8 cellular contexts compared by ENCODE assay signal in the genomic region with DNA sequence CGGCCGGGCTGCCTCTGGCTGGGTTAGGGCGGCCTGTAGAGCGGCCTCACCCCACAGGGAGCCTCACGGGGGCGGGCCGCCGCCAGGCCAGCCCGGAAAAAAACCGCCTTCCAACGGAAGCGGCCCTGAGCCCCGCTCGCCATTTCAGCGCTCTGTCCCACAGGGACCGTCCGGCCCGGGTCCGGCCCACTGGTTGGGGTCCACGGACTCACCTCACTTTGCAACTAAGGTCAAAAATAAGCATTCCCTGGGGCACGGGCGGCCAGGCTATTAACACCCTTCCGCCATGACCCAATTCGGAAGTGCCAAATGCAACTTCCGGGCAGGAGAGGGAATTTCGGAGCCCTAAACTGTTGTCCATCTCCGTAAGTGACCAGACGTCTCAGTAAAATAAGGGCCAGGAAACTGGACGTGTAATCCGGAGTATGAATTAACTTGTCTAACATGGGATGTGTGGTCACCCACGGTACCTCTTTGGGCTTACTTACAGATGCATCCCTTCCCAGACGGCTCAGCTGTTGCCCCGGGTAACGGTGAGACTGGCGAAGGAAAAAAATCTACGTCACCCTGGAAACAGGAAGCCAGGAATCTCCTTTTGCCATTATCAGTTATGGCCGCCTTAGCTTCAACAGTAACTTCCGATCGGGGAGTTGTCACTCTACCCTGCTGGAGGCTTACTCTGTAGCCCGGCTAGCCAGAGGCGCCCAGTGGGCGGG. TPM values are rescaled to one million over a fixed set of nuclear protein-coding genes. Genes with fewer than 3 reads are reported as not detected.
A peak's percentile ranks its signal among the peaks of the same experiment; 100 is the strongest.
DNase-seq lines count a peak whose midpoint lies in the region; ATAC-seq, FAIRE-seq and TF ChIP-seq lines count a peak whose summit lies in the region.

A gene with protein sequence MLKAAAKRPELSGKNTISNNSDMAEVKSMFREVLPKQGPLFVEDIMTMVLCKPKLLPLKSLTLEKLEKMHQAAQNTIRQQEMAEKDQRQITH (minus strand): TSS at position 548 of the 716 bp plus-strand sequence. CDS start 1,023 bp downstream, outside the sequence.

- 1% methylated on average over 23 to 36 of the region's 42 CpGs for WGBS in thyroid gland, 2 donors

- TF ChIP-seq POLR2A in endothelial cell of umbilical vein (IDR thresholded peaks at IDR 0.05; ENCODE audit: low read depth, low read length) (peak; percentile 91), thyroid gland (IDR thresholded peaks at IDR 0.05) (peak in 1 of 2 donors; percentile 76)

- H3K9me1 ChIP-seq in endothelial cell of umbilical vein (replicated peaks; ENCODE audit: control insufficient read depth, extremely low read depth, insufficient read depth, low read length), result no peaks in the 10 kb centered on the region

- intact Hi-C loops in CD4-positive, alpha-beta memory T cell (cut with micrococcal nuclease), result loop anchor here (1.0 to 5.0 kb wide), 8 partner anchors 26 to 911 kb away; partner anchors contain the start of genes ADD3 and SMNDC1
- intact Hi-C loops in activated CD8-positive, alpha-beta T cell treated with anti-CD3 and anti-CD28 coated beads for 36 hours (cut with micrococcal nuclease), result no loop called here
- intact Hi-C loops in endothelial cell of umbilical vein (cut with micrococcal nuclease), result loop anchor here (1.0 to 5.0 kb wide), 11 partner anchors 25 to 1470 kb away; partner anchors contain the start of genes ADRA2A and PDCD4
- intact Hi-C loops in thyroid gland (cut with DNase I), result no loop called here

- H3K4me2 ChIP-seq in endothelial cell of umbilical vein (ENCODE audit: insufficient read depth, low read length), result peak within 1 kb of the TSS; percentile 99

- H4K20me1 ChIP-seq in endothelial cell of umbilical vein (replicated peaks; ENCODE audit: control insufficient read depth, extremely low read depth, insufficient read depth, low read length), result peaks cover 6% of the 10 kb centered on the region

- peak within 1 kb of the TSS; percentile 99 for H3K27ac ChIP-seq in CD4-positive, alpha-beta memory T cell (ENCODE audit: low read depth, low read length)
- H3K27ac ChIP-seq in endothelial cell of umbilical vein (ENCODE audit: insufficient read depth, low read depth, low read length), result peak within 1 kb of the TSS; percentile 98
- peak within 1 kb of the TSS; percentile 98 to 99 (median 99) for H3K27ac ChIP-seq in thyroid gland

- POLR2A ChIA-PET in CD4-positive, alpha-beta memory T cell (lab: Charles Lee; ENCODE audit: partially characterized antibody), result interaction anchor here (0.6 to 3.4 kb wide), 35 partner anchors 9 to 1457 kb away, joined by 3 to 28 read pairs (median 5); partner anchors contain the start of genes PDCD4, SMC3 and SMNDC1
- POLR2A ChIA-PET in activated CD8-positive, alpha-beta T cell treated with anti-CD3 and anti-CD28 coated beads for 36 hours (lab: Charles Lee), result interaction anchor here (0.7 to 3.4 kb wide), 12 partner anchors 9 to 145 kb away, joined by 3 to 25 read pairs (median 4); no protein-coding TSS in a partner anchor
- POLR2A ChIA-PET in endothelial cell of umbilical vein (lab: Charles Lee), result interaction anchor here (0.6 to 2.0 kb wide), 15 partner anchors 8 to 1471 kb away, joined by 3 to 11 read pairs (median 5); partner anchors contain the start of genes ADD3 and PDCD4

- H3K27me3 ChIP-seq in CD4-positive, alpha-beta memory T cell (ENCODE audit: insufficient read depth, low read length), result no peaks in the 10 kb centered on the region
- no peaks in the 10 kb centered on the region for H3K27me3 ChIP-seq in endothelial cell of umbilical vein (ENCODE audit: control insufficient read depth in 2 of 2, insufficient read depth in 2 of 2, low read length in 2 of 2)
- no peaks in the 10 kb centered on the region for H3K27me3 ChIP-seq in thyroid gland

- H2AFZ ChIP-seq in endothelial cell of umbilical vein (ENCODE audit: low read depth, low read length), result peak within 1 kb of the TSS; percentile 96

- H3K79me2 ChIP-seq in endothelial cell of umbilical vein (ENCODE audit: control insufficient read depth, insufficient read depth, low read length), result peaks cover 25% of the 10 kb centered on the region

- no peak for TF ChIP-seq CTCF in activated CD8-positive, alpha-beta T cell treated with anti-CD3 and anti-CD28 coated beads for 36 hours (IDR thresholded peaks at IDR 0.05)
- TF ChIP-seq CTCF in endothelial cell of umbilical vein (IDR thresholded peaks at IDR 0.05; ENCODE audit: extremely low read depth in 1 of 2, insufficient read depth in 1 of 2, low read depth in 1 of 2, low read length in 2 of 2) (no peak), mesothelial cell of epicardium (IDR thresholded peaks at IDR 0.05; ENCODE audit: unreplicated experiment) (no peak), thyroid gland (IDR thresholded peaks at IDR 0.05) (peak in 1 of 6 experiments; percentile 11)

- H3K9me3 ChIP-seq in CD4-positive, alpha-beta memory T cell (ENCODE audit: control insufficient read depth in 1 of 2, low read length in 2 of 2), result no peaks in the 10 kb centered on the region
- H3K9me3 ChIP-seq in endothelial cell of umbilical vein (replicated peaks; ENCODE audit: control insufficient read depth, insufficient read depth, low read length), result no peaks in the 10 kb centered on the region
- no peaks in the 10 kb centered on the region for H3K9me3 ChIP-seq in thyroid gland

- ATAC-seq in GM19035 (IDR thresholded peaks at IDR 0.05; ENCODE audit: unreplicated experiment) (peak; percentile 85), HG03159 (IDR thresholded peaks at IDR 0.05; ENCODE audit: unreplicated experiment) (peak; percentile 85)
- ATAC-seq in activated CD8-positive, alpha-beta T cell treated with anti-CD3 and anti-CD28 coated beads for 36 hours, result peak; percentile 53

- CTCF ChIA-PET in CD4-positive, alpha-beta memory T cell (lab: Charles Lee; ENCODE audit: partially characterized antibody), result interaction anchor here (0.6 to 2.0 kb wide), 8 partner anchors 10 to 308 kb away, joined by 3 to 9 read pairs (median 4); no protein-coding TSS in a partner anchor
- CTCF ChIA-PET in activated CD8-positive, alpha-beta T cell treated with anti-CD3 and anti-CD28 coated beads for 36 hours (lab: Charles Lee), result interaction anchor here (0.9 to 3.1 kb wide), 12 partner anchors 8 to 308 kb away, joined by 3 to 18 read pairs (median 4); partner anchors contain the start of gene ADRA2A
- CTCF ChIA-PET in endothelial cell of umbilical vein (lab: Charles Lee), result interaction anchor here (0.6 to 2.4 kb wide), 25 partner anchors 8 to 1553 kb away, joined by 3 to 17 read pairs (median 3); partner anchors contain the start of genes ADRA2A and PDCD4

- H3K4me3 ChIP-seq in CD4-positive, alpha-beta memory T cell (ENCODE audit: low read length in 2 of 2), result peak within 1 kb of the TSS; percentile 85 to 99
- H3K4me3 ChIP-seq in endothelial cell of umbilical vein (replicated peaks in 1 of 3; ENCODE audit: insufficient read depth in 1 of 3, low read depth in 1 of 3, low read length in 3 of 3) (peak within 1 kb of the TSS; percentile 89 to 94 (median 93)), thyroid gland (replicated peaks in 1 of 3) (peak within 1 kb of the TSS; percentile 77 to 80 (median 79))

- H3K4me1 ChIP-seq in CD4-positive, alpha-beta memory T cell (ENCODE audit: insufficient read depth, low read length), result peaks cover 43% of the 10 kb centered on the region
- H3K4me1 ChIP-seq in endothelial cell of umbilical vein (ENCODE audit: control insufficient read depth, extremely low read depth, insufficient read depth, low read length) (peaks cover 20% of the 10 kb centered on the region), thyroid gland (peaks cover 47 to 56% of the 10 kb centered on the region in 2 donors)

- dilution Hi-C loops in endothelial cell of umbilical vein (cut with MboI; ENCODE audit: extremely low pct_ligation_motif_present, low sequenced_read_pairs), result no loop called here

- peak within 1 kb of the TSS; percentile 98 for H3K9ac ChIP-seq in endothelial cell of umbilical vein (replicated peaks; ENCODE audit: extremely low read depth, insufficient read depth, low read length)

- peaks cover 27 to 64% (median 35%) of the 10 kb centered on the region in 4 donors for H3K4me1 Mint-ChIP-seq in CD4-positive, alpha-beta memory T cell
- H3K4me1 Mint-ChIP-seq in activated CD8-positive, alpha-beta T cell treated with anti-CD3 and anti-CD28 coated beads for 36 hours (ENCODE audit: low read depth), result peaks cover 39% of the 10 kb centered on the region
- H3K4me1 Mint-ChIP-seq in mesothelial cell of epicardium, result peaks cover 37% of the 10 kb centered on the region

- DNase-seq in CD4-positive, alpha-beta memory T cell, result peak in 2 of 5 donors; percentile 79 to 96
- DNase-seq in NCI-H226 (peak; percentile 100), endothelial cell of umbilical vein (ENCODE audit: low read depth, low spot score) (peak; percentile 100), mesothelial cell of epicardium (ENCODE audit: low spot score in 2 of 2, unreplicated experiment in 2 of 2) (peak in 1 of 2 experiments; percentile 95), thyroid gland (no peak)
- DNase-seq in activated CD8-positive, alpha-beta T cell treated with anti-CD3 and anti-CD28 coated beads for 36 hours, result no peak

- H3K9me3 Mint-ChIP-seq in CD4-positive, alpha-beta memory T cell, result peaks cover 0 to 2% (median 0%) of the 10 kb centered on the region in 8 donors
- H3K9me3 Mint-ChIP-seq in activated CD8-positive, alpha-beta T cell treated with anti-CD3 and anti-CD28 coated beads for 36 hours, result no peaks in the 10 kb centered on the region
- H3K9me3 Mint-ChIP-seq in mesothelial cell of epicardium, result no peaks in the 10 kb centered on the region

- H3K36me3 ChIP-seq in CD4-positive, alpha-beta memory T cell (ENCODE audit: insufficient read depth, low read length), result no peaks in the 10 kb centered on the region
- H3K36me3 ChIP-seq in endothelial cell of umbilical vein (ENCODE audit: control insufficient read depth in 2 of 2, extremely low read depth in 1 of 2, insufficient read depth in 2 of 2, low read length in 2 of 2) (no peaks in the 10 kb centered on the region), thyroid gland (no peaks in the 10 kb centered on the region)

- H3K27ac Mint-ChIP-seq in CD4-positive, alpha-beta memory T cell, result peak within 1 kb of the TSS; percentile 98 to 100 (median 100)
- peak within 1 kb of the TSS; percentile 98 for H3K27ac Mint-ChIP-seq in activated CD8-positive, alpha-beta T cell treated with anti-CD3 and anti-CD28 coated beads for 36 hours
- H3K27ac Mint-ChIP-seq in mesothelial cell of epicardium, result peak within 1 kb of the TSS; percentile 100

- H3K27me3 Mint-ChIP-seq in CD4-positive, alpha-beta memory T cell, result no peaks in the 10 kb centered on the region
- no peaks in the 10 kb centered on the region for H3K27me3 Mint-ChIP-seq in activated CD8-positive, alpha-beta T cell treated with anti-CD3 and anti-CD28 coated beads for 36 hours
- no peaks in the 10 kb centered on the region for H3K27me3 Mint-ChIP-seq in mesothelial cell of epicardium (ENCODE audit: low read depth)

- BruUV-seq in endothelial cell of umbilical vein (replicated peaks; lab: Mats Ljungman, UMichigan), result TSS peak; percentile 62

- FAIRE-seq in endothelial cell of umbilical vein (lab: Jason Lieb, UNC), result peak; percentile 99

- H3K36me3 Mint-ChIP-seq in CD4-positive, alpha-beta memory T cell, result peaks cover 0 to 38% of the 10 kb centered on the region in 2 donors
- peaks cover 9% of the 10 kb centered on the region for H3K36me3 Mint-ChIP-seq in activated CD8-positive, alpha-beta T cell treated with anti-CD3 and anti-CD28 coated beads for 36 hours (ENCODE audit: low read depth)
- no peaks in the 10 kb centered on the region for H3K36me3 Mint-ChIP-seq in mesothelial cell of epicardium

- H3K4me3 Mint-ChIP-seq in CD4-positive, alpha-beta memory T cell, result peak within 1 kb of the TSS; percentile 92 to 99 (median 98)
- H3K4me3 Mint-ChIP-seq in activated CD8-positive, alpha-beta T cell treated with anti-CD3 and anti-CD28 coated beads for 36 hours, result peak within 1 kb of the TSS; percentile 87
- peak within 1 kb of the TSS; percentile 99 for H3K4me3 Mint-ChIP-seq in mesothelial cell of epicardium

RNA-seq across cellular contexts. Expression of the gene that starts here (rescaled TPM):
- total RNA-seq in CD4-positive, alpha-beta memory T cell, result 10 to 100 TPM; 42.9 to 46.8 TPM
- 10 to 100 TPM; 24.4 to 28.5 TPM for polyA plus RNA-seq in CD4-positive, alpha-beta memory T cell
- 10 to 100 TPM; 41.2 to 44.4 TPM for total RNA-seq in activated CD8-positive, alpha-beta T cell treated with anti-CD3 and anti-CD28 coated beads for 36 hours
- total RNA-seq in endothelial cell of umbilical vein, result 32.8 and 34.9 TPM in 2 replicates
- polyA plus RNA-seq in endothelial cell of umbilical vein, result 9.9 and 10.0 TPM in 2 replicates
- 18.5 and 19.2 TPM in 2 replicates for polyA plus RNA-seq in endothelial cell of umbilical vein (2011; cell fraction: cytosol; rRNA removed)
- polyA plus RNA-seq in endothelial cell of umbilical vein (2011; cell fraction: nucleus; rRNA removed), result 21.9 TPM in 2 replicates
- 34.6 and 39.2 TPM in 2 replicates for polyA plus RNA-seq in endothelial cell of umbilical vein (2012)
- polyA minus RNA-seq in endothelial cell of umbilical vein, result 4.7 and 12.0 TPM in 2 replicates
- 6.3 TPM for polyA minus RNA-seq in endothelial cell of umbilical vein (2011; cell fraction: cytosol; rRNA and poly(A)+ RNA removed)
- 27.5 and 36.5 TPM in 2 replicates for polyA minus RNA-seq in endothelial cell of umbilical vein (2011; cell fraction: nucleus; rRNA and poly(A)+ RNA removed)
- total RNA-seq in mesothelial cell of epicardium, result 16.3 to 18.6 TPM (median 16.5 TPM) in 3 replicates
- 10 to 100 TPM; 27.3 to 48.4 (median 34.1) TPM for total RNA-seq in thyroid gland

Comparison
In these comparisons a context has a peak if more than half of its experiments do, and no peak if none do; other contexts are left out.
1. DNase-seq: peak in NCI-H226 (single experiment) and endothelial cell of umbilical vein (single experiment); none in activated CD8-positive, alpha-beta T cell treated with anti-CD3 and anti-CD28 coated beads for 36 hours (single experiment) and thyroid gland (0 of 2).
2. intact Hi-C loops: an anchor here in CD4-positive, alpha-beta memory T cell (1.0 to 5.0 kb wide) and endothelial cell of umbilical vein (1.0 to 5.0 kb wide); none called in activated CD8-positive, alpha-beta T cell treated with anti-CD3 and anti-CD28 coated beads for 36 hours and thyroid gland.
3. Peak in every context shown above with its lines, with median percentiles within 50 percentile points of each other: H3K27ac ChIP-seq, H3K4me3 ChIP-seq, H3K27ac Mint-ChIP-seq, H3K4me3 Mint-ChIP-seq and ATAC-seq.